ENCODE assay signal across 8 cellular contexts in genomic region chr7:149669121-149669818, GRCh38.
DNase-seq lines count a peak whose midpoint lies in the region; ATAC-seq and FAIRE-seq lines count a peak whose summit lies in the region.

No MANE protein-coding gene starts in this region.

- ATAC-seq in activated naive CD8-positive, alpha-beta T cell treated with anti-CD3 and anti-CD28 coated beads, Interleukin-2, amount 50 U/mL, for 24 hours = no peak
- no peak for ATAC-seq in stimulated activated naive CD8-positive, alpha-beta T cell treated with anti-CD3 and anti-CD28 coated beads, Interleukin-15, Interleukin-2, amounts not matched to agents 100 U/mL and 50 U/mL, for 24 hours
- no peak for ATAC-seq in GM21786 (IDR thresholded peaks at IDR 0.05; ENCODE audit: unreplicated experiment)

- peak; percentile 37 for FAIRE-seq in endometrium (lab: Jason Lieb, UNC)

- H3K9me3 Mint-ChIP-seq in activated naive CD8-positive, alpha-beta T cell treated with anti-CD3 and anti-CD28 coated beads for 36 hours = no peaks in the 10 kb centered on the region
- no peaks in the 10 kb centered on the region for H3K9me3 Mint-ChIP-seq in activated naive CD8-positive, alpha-beta T cell treated with anti-CD3 and anti-CD28 coated beads, Interleukin-2, amount 50 U/mL, for 24 hours

- H3K27ac Mint-ChIP-seq in activated naive CD8-positive, alpha-beta T cell treated with anti-CD3 and anti-CD28 coated beads for 36 hours = no peak overlapping the region
- no peak overlapping the region for H3K27ac Mint-ChIP-seq in activated naive CD8-positive, alpha-beta T cell treated with anti-CD3 and anti-CD28 coated beads, Interleukin-2, amount 50 U/mL, for 24 hours

- H3K4me1 Mint-ChIP-seq in activated naive CD8-positive, alpha-beta T cell treated with anti-CD3 and anti-CD28 coated beads for 36 hours = no peaks in the 10 kb centered on the region
- no peaks in the 10 kb centered on the region for H3K4me1 Mint-ChIP-seq in activated naive CD8-positive, alpha-beta T cell treated with anti-CD3 and anti-CD28 coated beads, Interleukin-2, amount 50 U/mL, for 24 hours

- peaks cover 50% of the 10 kb centered on the region for H3K27me3 Mint-ChIP-seq in activated naive CD8-positive, alpha-beta T cell treated with anti-CD3 and anti-CD28 coated beads for 36 hours
- peaks cover 31% of the 10 kb centered on the region for H3K27me3 Mint-ChIP-seq in activated naive CD8-positive, alpha-beta T cell treated with anti-CD3 and anti-CD28 coated beads, Interleukin-2, amount 50 U/mL, for 24 hours

- DNase-seq in activated naive CD8-positive, alpha-beta T cell treated with anti-CD3 and anti-CD28 coated beads for 36 hours = peak; percentile 10
- DNase-seq in activated naive CD8-positive, alpha-beta T cell treated with anti-CD3 and anti-CD28 coated beads, Interleukin-2, amount 50 U/mL, for 24 hours = no peak
- peak; percentile 53 for DNase-seq in NAMALWA (ENCODE audit: low spot score)
- peak; percentile 9 for DNase-seq in stimulated activated naive CD8-positive, alpha-beta T cell treated with anti-CD3 and anti-CD28 coated beads, Interleukin-15, Interleukin-2, amounts not matched to agents 100 U/mL and 50 U/mL, for 24 hours
- no peak for DNase-seq in T-helper 1 cell
- no peak for DNase-seq in NCI-H510A treated with DMSO at 0.1 percent for 48 hours (lab: John Stamatoyannopoulos, UW)

- H3K4me3 Mint-ChIP-seq in activated naive CD8-positive, alpha-beta T cell treated with anti-CD3 and anti-CD28 coated beads for 36 hours = no peak overlapping the region
- H3K4me3 Mint-ChIP-seq in activated naive CD8-positive, alpha-beta T cell treated with anti-CD3 and anti-CD28 coated beads, Interleukin-2, amount 50 U/mL, for 24 hours = no peak overlapping the region

- H3K36me3 Mint-ChIP-seq in activated naive CD8-positive, alpha-beta T cell treated with anti-CD3 and anti-CD28 coated beads for 36 hours = no peaks in the 10 kb centered on the region
- no peaks in the 10 kb centered on the region for H3K36me3 Mint-ChIP-seq in activated naive CD8-positive, alpha-beta T cell treated with anti-CD3 and anti-CD28 coated beads, Interleukin-2, amount 50 U/mL, for 24 hours (ENCODE audit: low read depth)

Comparison
In these comparisons a context has a peak if more than half of its experiments do, and no peak if none do; other contexts are left out.
1. DNase-seq: peak in activated naive CD8-positive, alpha-beta T cell treated with anti-CD3 and anti-CD28 coated beads for 36 hours (single experiment), NAMALWA (single experiment) and stimulated activated naive CD8-positive, alpha-beta T cell treated with anti-CD3 and anti-CD28 coated beads, Interleukin-15, Interleukin-2, amounts not matched to agents 100 U/mL and 50 U/mL, for 24 hours (single experiment); none in activated naive CD8-positive, alpha-beta T cell treated with anti-CD3 and anti-CD28 coated beads, Interleukin-2, amount 50 U/mL, for 24 hours (single experiment), T-helper 1 cell (0 of 5) and NCI-H510A treated with DMSO at 0.1 percent for 48 hours (single experiment).